ENCODE assay signal across 1 cellular context in the genomic region with DNA sequence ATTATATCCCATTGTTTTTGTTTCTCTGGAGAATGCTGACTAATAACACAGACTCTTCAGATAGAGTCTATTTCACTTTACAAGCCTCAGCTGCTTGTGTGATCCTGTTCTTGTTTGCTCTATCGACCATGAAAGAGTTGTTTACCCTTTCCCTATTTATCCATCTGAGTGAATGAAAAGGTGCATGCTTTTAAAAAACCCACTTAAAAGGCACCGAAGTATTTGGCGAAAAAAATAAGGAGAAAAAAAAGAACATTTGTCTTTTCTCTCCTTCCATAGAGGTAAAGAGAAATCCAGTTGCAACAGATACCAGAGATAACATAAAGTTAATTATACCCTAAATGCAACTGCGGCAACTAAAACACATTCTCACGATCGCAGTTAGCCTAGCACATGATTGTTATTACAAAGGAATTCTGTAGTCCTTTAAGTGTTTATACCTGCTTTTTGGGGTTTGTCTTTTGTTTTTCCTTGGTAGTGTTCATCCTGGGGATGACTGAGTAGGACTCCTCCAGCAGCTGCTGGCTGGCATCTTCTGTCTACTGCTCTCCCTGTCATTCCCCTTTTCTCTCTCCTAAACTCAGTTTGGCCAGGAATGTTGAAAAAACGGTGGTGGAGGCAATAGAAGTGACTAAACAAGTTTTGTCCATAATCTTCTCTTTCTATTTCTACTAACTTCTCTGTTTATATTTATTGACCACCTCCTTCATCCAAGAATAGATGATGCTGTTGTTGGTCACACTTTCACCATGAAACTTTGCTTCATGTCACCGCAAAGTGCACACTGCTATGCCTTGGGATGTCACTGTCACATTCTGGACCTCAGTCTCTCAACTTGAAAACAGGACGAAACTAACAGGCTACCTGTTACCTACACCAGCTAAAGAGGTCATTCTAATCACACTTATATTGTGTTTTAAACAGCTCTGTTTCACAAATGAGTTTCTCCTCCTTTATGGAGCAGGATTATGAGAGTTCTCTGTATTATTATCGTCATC.
A peak's percentile ranks its signal among the peaks of the same experiment; 100 is the strongest.
TF ChIP-seq lines count a peak whose summit lies in the region.

No MANE protein-coding gene starts in this region.

TF ChIP-seq in HepG2, 621 proteins besides CTCF, POLR2A, EP300 and RAD21 (continued from another document and continues in another):
- TF ChIP-seq ZNF709 (CRISPR knock-in tag; IDR thresholded peaks at IDR 0.05), result no peak
- TF ChIP-seq, protein P1, sequence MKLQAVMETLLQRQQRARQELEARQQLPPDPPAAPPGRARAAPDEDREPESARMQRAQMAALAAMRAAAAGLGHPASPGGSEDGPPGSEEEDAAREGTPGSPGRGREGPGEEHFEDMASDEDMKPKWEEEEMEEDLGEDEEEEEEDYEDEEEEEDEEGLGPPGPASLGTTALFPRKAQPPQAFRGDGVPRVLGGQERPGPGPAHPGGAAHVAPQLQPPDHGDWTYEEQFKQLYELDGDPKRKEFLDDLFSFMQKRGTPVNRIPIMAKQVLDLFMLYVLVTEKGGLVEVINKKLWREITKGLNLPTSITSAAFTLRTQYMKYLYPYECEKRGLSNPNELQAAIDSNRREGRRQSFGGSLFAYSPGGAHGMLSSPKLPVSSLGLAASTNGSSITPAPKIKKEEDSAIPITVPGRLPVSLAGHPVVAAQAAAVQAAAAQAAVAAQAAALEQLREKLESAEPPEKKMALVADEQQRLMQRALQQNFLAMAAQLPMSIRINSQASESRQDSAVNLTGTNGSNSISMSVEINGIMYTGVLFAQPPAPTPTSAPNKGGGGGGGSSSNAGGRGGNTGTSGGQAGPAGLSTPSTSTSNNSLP (IDR thresholded peaks at IDR 0.05; ENCODE audit: low read depth, low read length), result peak; percentile 80; the same call in 1 of the 2 replicates
- no peak for TF ChIP-seq THAP7 (CRISPR knock-in tag; IDR thresholded peaks at IDR 0.05)
- no peak for TF ChIP-seq ZNF432 (CRISPR knock-in tag; IDR thresholded peaks at IDR 0.05; ENCODE audit: borderline replicate concordance)
- TF ChIP-seq MLX (CRISPR knock-in tag; IDR thresholded peaks at IDR 0.05), result no peak
- peak; percentile 34; the same call in 1 of the 2 replicates for TF ChIP-seq ATF1 (CRISPR knock-in tag; IDR thresholded peaks at IDR 0.05)
- TF ChIP-seq KLF11 (CRISPR knock-in tag; IDR thresholded peaks at IDR 0.05), result no peak
- TF ChIP-seq ZFP37 (CRISPR knock-in tag; IDR thresholded peaks at IDR 0.05; ENCODE audit: borderline replicate concordance), result no peak
- TF ChIP-seq, protein P2, sequence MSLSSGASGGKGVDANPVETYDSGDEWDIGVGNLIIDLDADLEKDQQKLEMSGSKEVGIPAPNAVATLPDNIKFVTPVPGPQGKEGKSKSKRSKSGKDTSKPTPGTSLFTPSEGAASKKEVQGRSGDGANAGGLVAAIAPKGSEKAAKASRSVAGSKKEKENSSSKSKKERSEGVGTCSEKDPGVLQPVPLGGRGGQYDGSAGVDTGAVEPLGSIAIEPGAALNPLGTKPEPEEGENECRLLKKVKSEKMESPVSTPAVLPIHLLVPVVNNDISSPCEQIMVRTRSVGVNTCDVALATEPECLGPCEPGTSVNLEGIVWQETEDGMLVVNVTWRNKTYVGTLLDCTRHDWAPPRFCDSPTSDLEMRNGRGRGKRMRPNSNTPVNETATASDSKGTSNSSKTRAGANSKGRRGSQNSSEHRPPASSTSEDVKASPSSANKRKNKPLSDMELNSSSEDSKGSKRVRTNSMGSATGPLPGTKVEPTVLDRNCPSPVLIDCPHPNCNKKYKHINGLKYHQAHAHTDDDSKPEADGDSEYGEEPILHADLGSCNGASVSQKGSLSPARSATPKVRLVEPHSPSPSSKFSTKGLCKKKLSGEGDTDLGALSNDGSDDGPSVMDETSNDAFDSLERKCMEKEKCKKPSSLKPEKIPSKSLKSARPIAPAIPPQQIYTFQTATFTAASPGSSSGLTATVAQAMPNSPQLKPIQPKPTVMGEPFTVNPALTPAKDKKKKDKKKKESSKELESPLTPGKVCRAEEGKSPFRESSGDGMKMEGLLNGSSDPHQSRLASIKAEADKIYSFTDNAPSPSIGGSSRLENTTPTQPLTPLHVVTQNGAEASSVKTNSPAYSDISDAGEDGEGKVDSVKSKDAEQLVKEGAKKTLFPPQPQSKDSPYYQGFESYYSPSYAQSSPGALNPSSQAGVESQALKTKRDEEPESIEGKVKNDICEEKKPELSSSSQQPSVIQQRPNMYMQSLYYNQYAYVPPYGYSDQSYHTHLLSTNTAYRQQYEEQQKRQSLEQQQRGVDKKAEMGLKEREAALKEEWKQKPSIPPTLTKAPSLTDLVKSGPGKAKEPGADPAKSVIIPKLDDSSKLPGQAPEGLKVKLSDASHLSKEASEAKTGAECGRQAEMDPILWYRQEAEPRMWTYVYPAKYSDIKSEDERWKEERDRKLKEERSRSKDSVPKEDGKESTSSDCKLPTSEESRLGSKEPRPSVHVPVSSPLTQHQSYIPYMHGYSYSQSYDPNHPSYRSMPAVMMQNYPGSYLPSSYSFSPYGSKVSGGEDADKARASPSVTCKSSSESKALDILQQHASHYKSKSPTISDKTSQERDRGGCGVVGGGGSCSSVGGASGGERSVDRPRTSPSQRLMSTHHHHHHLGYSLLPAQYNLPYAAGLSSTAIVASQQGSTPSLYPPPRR (CRISPR knock-in tag; IDR thresholded peaks at IDR 0.05; ENCODE audit: borderline replicate concordance), result peak; percentile 78; the same call in 1 of the 2 replicates
- TF ChIP-seq CCAR2 (optimal IDR thresholded peaks at IDR 0.05; ENCODE audit: low read depth, low read length), result no peak
- TF ChIP-seq IRF2 (CRISPR knock-in tag; IDR thresholded peaks at IDR 0.05), result no peak
- peak; percentile 91 for TF ChIP-seq PAXIP1 (CRISPR knock-in tag; conservative IDR thresholded peaks at IDR 0.05)
- peak; percentile 93 for TF ChIP-seq NCOA2 (CRISPR knock-in tag; IDR thresholded peaks at IDR 0.05)
- TF ChIP-seq, protein P3, sequence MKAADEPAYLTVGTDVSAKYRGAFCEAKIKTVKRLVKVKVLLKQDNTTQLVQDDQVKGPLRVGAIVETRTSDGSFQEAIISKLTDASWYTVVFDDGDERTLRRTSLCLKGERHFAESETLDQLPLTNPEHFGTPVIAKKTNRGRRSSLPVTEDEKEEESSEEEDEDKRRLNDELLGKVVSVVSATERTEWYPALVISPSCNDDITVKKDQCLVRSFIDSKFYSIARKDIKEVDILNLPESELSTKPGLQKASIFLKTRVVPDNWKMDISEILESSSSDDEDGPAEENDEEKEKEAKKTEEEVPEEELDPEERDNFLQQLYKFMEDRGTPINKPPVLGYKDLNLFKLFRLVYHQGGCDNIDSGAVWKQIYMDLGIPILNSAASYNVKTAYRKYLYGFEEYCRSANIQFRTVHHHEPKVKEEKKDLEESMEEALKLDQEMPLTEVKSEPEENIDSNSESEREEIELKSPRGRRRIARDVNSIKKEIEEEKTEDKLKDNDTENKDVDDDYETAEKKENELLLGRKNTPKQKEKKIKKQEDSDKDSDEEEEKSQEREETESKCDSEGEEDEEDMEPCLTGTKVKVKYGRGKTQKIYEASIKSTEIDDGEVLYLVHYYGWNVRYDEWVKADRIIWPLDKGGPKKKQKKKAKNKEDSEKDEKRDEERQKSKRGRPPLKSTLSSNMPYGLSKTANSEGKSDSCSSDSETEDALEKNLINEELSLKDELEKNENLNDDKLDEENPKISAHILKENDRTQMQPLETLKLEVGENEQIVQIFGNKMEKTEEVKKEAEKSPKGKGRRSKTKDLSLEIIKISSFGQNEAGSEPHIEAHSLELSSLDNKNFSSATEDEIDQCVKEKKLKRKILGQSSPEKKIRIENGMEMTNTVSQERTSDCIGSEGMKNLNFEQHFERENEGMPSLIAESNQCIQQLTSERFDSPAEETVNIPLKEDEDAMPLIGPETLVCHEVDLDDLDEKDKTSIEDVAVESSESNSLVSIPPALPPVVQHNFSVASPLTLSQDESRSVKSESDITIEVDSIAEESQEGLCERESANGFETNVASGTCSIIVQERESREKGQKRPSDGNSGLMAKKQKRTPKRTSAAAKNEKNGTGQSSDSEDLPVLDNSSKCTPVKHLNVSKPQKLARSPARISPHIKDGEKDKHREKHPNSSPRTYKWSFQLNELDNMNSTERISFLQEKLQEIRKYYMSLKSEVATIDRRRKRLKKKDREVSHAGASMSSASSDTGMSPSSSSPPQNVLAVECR (CRISPR knock-in tag; IDR thresholded peaks at IDR 0.05; ENCODE audit: borderline replicate concordance), result no peak
- no peak for TF ChIP-seq RFXANK (CRISPR knock-in tag; IDR thresholded peaks at IDR 0.05)
- TF ChIP-seq SMARCE1 (IDR thresholded peaks at IDR 0.05; ENCODE audit: borderline replicate concordance), result no peak
- no peak for TF ChIP-seq KLF13 (CRISPR knock-in tag; IDR thresholded peaks at IDR 0.05)
- TF ChIP-seq, protein P4, sequence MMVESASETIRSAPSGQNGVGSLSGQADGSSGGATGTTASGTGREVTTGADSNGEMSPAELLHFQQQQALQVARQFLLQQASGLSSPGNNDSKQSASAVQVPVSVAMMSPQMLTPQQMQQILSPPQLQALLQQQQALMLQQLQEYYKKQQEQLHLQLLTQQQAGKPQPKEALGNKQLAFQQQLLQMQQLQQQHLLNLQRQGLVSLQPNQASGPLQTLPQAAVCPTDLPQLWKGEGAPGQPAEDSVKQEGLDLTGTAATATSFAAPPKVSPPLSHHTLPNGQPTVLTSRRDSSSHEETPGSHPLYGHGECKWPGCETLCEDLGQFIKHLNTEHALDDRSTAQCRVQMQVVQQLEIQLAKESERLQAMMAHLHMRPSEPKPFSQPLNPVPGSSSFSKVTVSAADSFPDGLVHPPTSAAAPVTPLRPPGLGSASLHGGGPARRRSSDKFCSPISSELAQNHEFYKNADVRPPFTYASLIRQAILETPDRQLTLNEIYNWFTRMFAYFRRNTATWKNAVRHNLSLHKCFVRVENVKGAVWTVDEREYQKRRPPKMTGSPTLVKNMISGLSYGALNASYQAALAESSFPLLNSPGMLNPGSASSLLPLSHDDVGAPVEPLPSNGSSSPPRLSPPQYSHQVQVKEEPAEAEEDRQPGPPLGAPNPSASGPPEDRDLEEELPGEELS (CRISPR knock-in tag; IDR thresholded peaks at IDR 0.05), result peak; percentile 93
- TF ChIP-seq ZNF12 (CRISPR knock-in tag; IDR thresholded peaks at IDR 0.05), result peak; percentile 54; the same call in 1 of the 2 replicates
- TF ChIP-seq NCOR1 (IDR thresholded peaks at IDR 0.05; ENCODE audit: borderline replicate concordance, low read length), result peak; percentile 79; the same call in 1 of the 2 replicates
- TF ChIP-seq GTF3A (CRISPR knock-in tag; conservative IDR thresholded peaks at IDR 0.05), result no peak
- TF ChIP-seq JUN (CRISPR knock-in tag; IDR thresholded peaks at IDR 0.05), result no peak
- TF ChIP-seq RELA (CRISPR knock-in tag; IDR thresholded peaks at IDR 0.05), result no peak
- TF ChIP-seq ZNF350 (CRISPR knock-in tag; IDR thresholded peaks at IDR 0.05; ENCODE audit: borderline replicate concordance, low read depth), result no peak
- no peak for TF ChIP-seq ZNF816 (CRISPR knock-in tag; IDR thresholded peaks at IDR 0.05; ENCODE audit: borderline replicate concordance)
- no peak for TF ChIP-seq IRF1 (CRISPR knock-in tag; IDR thresholded peaks at IDR 0.05; ENCODE audit: low read depth)
- TF ChIP-seq TFDP1 (CRISPR knock-in tag; IDR thresholded peaks at IDR 0.05; ENCODE audit: borderline replicate concordance), result no peak
